In genomic region chr15:61655881-61656280, GRCh38 we compare ENCODE assay signal across 32 cellular contexts.
DNase-seq lines count a peak whose midpoint lies in the region; ATAC-seq and TF ChIP-seq lines count a peak whose summit lies in the region.
"Had no signal": no experiment of that assay in that cellular context is flagged by ENCODE, and none has a peak within 500 bp of the region (broad histone marks: within the 10 kb centered on the region; RNA-seq: fewer than 3 reads in every experiment).

No MANE protein-coding gene starts in this region.

- ATAC-seq in Right ventricle myocardium superior (ENCODE audit: poor library complexity) (peak; percentile 36), Right ventricle myocardium inferior (no peak), HG02981 (IDR thresholded peaks at IDR 0.05; ENCODE audit: unreplicated experiment) (no peak)
- ATAC-seq: activated CD8-positive, alpha-beta T cell treated with anti-CD3 and anti-CD28 coated beads, Interleukin-2, amount 10 ng/mL, durations not matched to agents 7 days and 5 days; activated naive CD4-positive, alpha-beta T cell treated with anti-CD3 and anti-CD28 coated beads, Interleukin-2, amount 50 U/mL, for 72 hours; activated T-helper 17 cell treated with anti-CD3 and anti-CD28 coated beads, Interleukin-2, amount 50 U/mL, for 72 hours; left colon had no signal

- DNase-seq in Right ventricle myocardium superior (no peak), Right ventricle myocardium inferior (ENCODE audit: missing footprints) (no peak), right atrium auricular region (ENCODE audit: low spot score) (no peak), amygdala (lab: John Stamatoyannopoulos, UW) (no peak), NCI-H526 treated with DMSO at 0.1 percent for 48 hours (lab: John Stamatoyannopoulos, UW) (no peak)
- DNase-seq in activated naive CD4-positive, alpha-beta T cell treated with anti-CD3 and anti-CD28 coated beads, Interleukin-2, amount 10 ng/mL, durations not matched to agents 7 days and 5 days = no peak
- DNase-seq: 8988T; activated CD4-positive, alpha-beta T cell treated with anti-CD3 and anti-CD28 coated beads for 4 hours; activated CD8-positive, alpha-beta T cell treated with anti-CD3 and anti-CD28 coated beads, Interleukin-2, amount 10 ng/mL, durations not matched to agents 7 days and 5 days; Calu3; CD4-positive, CD25-positive, alpha-beta regulatory T cell; DMS79; GDM1; immature natural killer cell; IMR-90; left colon; NCI-H1694 treated with DMSO at 0.1 percent for 48 hours; NCI-H446 treated with DMSO at 0.1 percent for 48 hours; nephron progenitor cell; ovary; stimulated activated naive CD4-positive, alpha-beta T cell treated with Interleukin-2 at 50 U/mL for 16 hours; T1000; transverse colon had no signal

- CTCF ChIA-PET in activated naive CD4-positive, alpha-beta T cell treated with anti-CD3 and anti-CD28 coated beads, Interleukin-2, amount 10 ng/mL, durations not matched to agents 7 days and 5 days (lab: Charles Lee) = no interaction called here

- H3K36me3 ChIP-seq in right atrium auricular region (no peaks in the 10 kb centered on the region), subcutaneous abdominal adipose tissue (ENCODE audit: control insufficient read depth in 5 of 5, insufficient read depth in 5 of 5, low read length in 5 of 5) (no peaks in the 10 kb centered on the region)
- H3K36me3 ChIP-seq: HAP-1, ovary, SJSA1, transverse colon had no signal

- H3K4me1 ChIP-seq in right atrium auricular region (peaks cover 0 to 13% of the 10 kb centered on the region in 2 donors), subcutaneous abdominal adipose tissue (ENCODE audit: control insufficient read depth in 5 of 5, insufficient read depth in 5 of 5, low read length in 5 of 5) (peaks cover 0 to 58% (median 32%) of the 10 kb centered on the region in 5 donors)
- H3K4me1 ChIP-seq: HAP-1, SJSA1 had no signal

- H3K9me3 ChIP-seq in right atrium auricular region (peaks cover 0 to 5% of the 10 kb centered on the region in 2 donors), subcutaneous abdominal adipose tissue (ENCODE audit: control insufficient read depth in 5 of 5, low read length in 5 of 5) (peaks cover 0 to 6% (median 0%) of the 10 kb centered on the region in 5 donors)
- H3K9me3 ChIP-seq: ovary, SJSA1, transverse colon had no signal

- H3K4me3 Mint-ChIP-seq in activated naive CD4-positive, alpha-beta T cell treated with anti-CD3 and anti-CD28 coated beads, Interleukin-2, amount 10 ng/mL, durations not matched to agents 7 days and 5 days = no peak overlapping the region
- H3K4me3 Mint-ChIP-seq: activated CD8-positive, alpha-beta T cell treated with anti-CD3 and anti-CD28 coated beads, Interleukin-2, amount 10 ng/mL, durations not matched to agents 7 days and 5 days; activated T-helper 17 cell treated with anti-CD3 and anti-CD28 coated beads, Interleukin-2, amount 50 U/mL, for 72 hours; CD4-positive, CD25-positive, alpha-beta regulatory T cell; immature natural killer cell; memory B cell; nephron progenitor cell had no signal

- intact Hi-C loops in Right ventricle myocardium superior (cut with DNase I) = no loop called here
- intact Hi-C loops in Right ventricle myocardium inferior (cut with DNase I) = no loop called here

- H3K27ac ChIP-seq in right atrium auricular region (peak overlapping the region; percentile 63 to 75), subcutaneous abdominal adipose tissue (ENCODE audit: low read depth, low read length) (peak overlapping the region; percentile 83)
- H3K27ac ChIP-seq: SJSA1, transverse colon, VCaP had no signal

- no peaks in the 10 kb centered on the region for H3K36me3 Mint-ChIP-seq in activated naive CD4-positive, alpha-beta T cell treated with anti-CD3 and anti-CD28 coated beads, Interleukin-2, amount 10 ng/mL, durations not matched to agents 7 days and 5 days
- H3K36me3 Mint-ChIP-seq: activated naive CD4-positive, alpha-beta T cell treated with anti-CD3 and anti-CD28 coated beads, Interleukin-2, amount 50 U/mL, for 72 hours; CD4-positive, CD25-positive, alpha-beta regulatory T cell; immature natural killer cell; memory B cell had no signal

- peak overlapping the region in 4 of 5 donors; percentile 16 to 68 (median 40) for H3K9ac ChIP-seq in subcutaneous abdominal adipose tissue (ENCODE audit: low read length in 5 of 5)

- H3K4me3 ChIP-seq in right atrium auricular region (no peak overlapping the region), subcutaneous abdominal adipose tissue (ENCODE audit: low read depth in 1 of 5, low read length in 5 of 5) (no peak overlapping the region)
- H3K4me3 ChIP-seq: HAP-1, ovary, SJSA1, smooth muscle cell, transverse colon had no signal

- no peak for TF ChIP-seq CTCF in right atrium auricular region (IDR thresholded peaks at IDR 0.05)

- H3K27ac Mint-ChIP-seq in activated naive CD4-positive, alpha-beta T cell treated with anti-CD3 and anti-CD28 coated beads, Interleukin-2, amount 10 ng/mL, durations not matched to agents 7 days and 5 days = no peak overlapping the region
- H3K27ac Mint-ChIP-seq: activated CD8-positive, alpha-beta T cell treated with anti-CD3 and anti-CD28 coated beads, Interleukin-2, amount 10 ng/mL, durations not matched to agents 7 days and 5 days; activated naive CD4-positive, alpha-beta T cell treated with anti-CD3 and anti-CD28 coated beads, Interleukin-2, amount 50 U/mL, for 72 hours; activated T-helper 17 cell treated with anti-CD3 and anti-CD28 coated beads, Interleukin-2, amount 50 U/mL, for 72 hours; CD4-positive, CD25-positive, alpha-beta regulatory T cell; immature natural killer cell; memory B cell; nephron progenitor cell had no signal

- H3K27me3 ChIP-seq in right atrium auricular region = no peaks in the 10 kb centered on the region
- H3K27me3 ChIP-seq in subcutaneous abdominal adipose tissue (ENCODE audit: control insufficient read depth in 5 of 5, insufficient read depth in 4 of 5, low read length in 5 of 5) = no peaks in the 10 kb centered on the region
- H3K27me3 ChIP-seq: ovary, SJSA1, transverse colon had no signal

- H3K9me3 Mint-ChIP-seq in activated naive CD4-positive, alpha-beta T cell treated with anti-CD3 and anti-CD28 coated beads, Interleukin-2, amount 10 ng/mL, durations not matched to agents 7 days and 5 days = no peaks in the 10 kb centered on the region
- H3K9me3 Mint-ChIP-seq: activated naive CD4-positive, alpha-beta T cell treated with anti-CD3 and anti-CD28 coated beads, Interleukin-2, amount 50 U/mL, for 72 hours; activated T-helper 17 cell treated with anti-CD3 and anti-CD28 coated beads, Interleukin-2, amount 50 U/mL, for 72 hours; immature natural killer cell had no signal

- no peaks in the 10 kb centered on the region for H3K4me1 Mint-ChIP-seq in activated naive CD4-positive, alpha-beta T cell treated with anti-CD3 and anti-CD28 coated beads, Interleukin-2, amount 10 ng/mL, durations not matched to agents 7 days and 5 days
- H3K4me1 Mint-ChIP-seq: activated T-helper 17 cell treated with anti-CD3 and anti-CD28 coated beads, Interleukin-2, amount 50 U/mL, for 72 hours; CD4-positive, CD25-positive, alpha-beta regulatory T cell; immature natural killer cell; memory B cell had no signal

- peaks cover 6% of the 10 kb centered on the region for H3K27me3 Mint-ChIP-seq in activated naive CD4-positive, alpha-beta T cell treated with anti-CD3 and anti-CD28 coated beads, Interleukin-2, amount 10 ng/mL, durations not matched to agents 7 days and 5 days
